Comparison of ENCODE assay signal across 8 cellular contexts in the genomic region with DNA sequence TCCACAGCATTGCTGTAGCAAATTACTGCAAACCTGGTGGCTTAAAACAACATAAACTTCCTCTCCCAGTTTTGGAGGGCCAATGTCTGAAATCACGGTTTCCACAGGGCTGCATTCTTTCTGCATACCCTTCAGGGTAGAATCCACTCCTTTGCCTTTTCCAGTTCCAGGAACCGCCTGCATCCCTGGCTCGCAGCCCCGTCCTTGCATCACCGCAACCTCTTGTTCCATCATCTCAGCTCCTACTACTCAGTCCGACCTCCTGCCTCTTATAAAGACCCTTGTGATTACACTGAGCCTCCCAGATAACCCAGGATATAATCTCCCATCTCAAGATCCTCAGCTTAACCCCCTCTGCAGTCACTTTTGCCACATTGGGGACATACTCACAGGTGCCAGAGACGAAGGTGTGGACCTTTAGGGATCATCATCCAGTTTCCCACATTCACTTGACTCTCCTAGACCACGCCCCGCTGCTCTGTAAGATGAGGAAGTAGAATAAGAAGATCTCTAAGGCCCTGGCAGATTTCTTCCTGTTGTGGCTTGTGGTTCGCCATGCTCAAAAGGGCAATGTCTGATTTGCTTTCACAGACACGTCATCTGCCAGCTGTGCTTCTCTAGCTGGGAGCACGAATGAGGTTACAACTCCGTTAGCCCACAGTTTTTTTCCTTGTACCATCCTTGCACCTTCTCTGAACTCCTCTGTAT.
DNase-seq lines count a peak whose midpoint lies in the region; ATAC-seq, FAIRE-seq and TF ChIP-seq lines count a peak whose summit lies in the region.

No MANE protein-coding gene starts in this region.

- H3K79me2 ChIP-seq in OCI-LY7 (ENCODE audit: insufficient read depth, low read depth, low read length), result no peaks in the 10 kb centered on the region

- intact Hi-C loops in OCI-LY7 (cut with micrococcal nuclease; ENCODE audit: unreplicated experiment), result no loop called here

- CTCF ChIA-PET in OCI-LY7 (lab: Charles Lee; ENCODE audit: unreplicated experiment), result no interaction called here

- in situ Hi-C loops in brain microvascular endothelial cell (cut with HindIII; ENCODE audit: low pct_ligation_motif_present, low sequenced_read_pairs), result no loop called here

- peaks cover 12% of the 10 kb centered on the region for H3K4me1 Mint-ChIP-seq in activated naive CD8-positive, alpha-beta T cell treated with anti-CD3 and anti-CD28 coated beads for 36 hours

- peaks cover 2% of the 10 kb centered on the region for H3K9me3 Mint-ChIP-seq in activated naive CD8-positive, alpha-beta T cell treated with anti-CD3 and anti-CD28 coated beads for 36 hours

- no peak for FAIRE-seq in GM12891 (lab: Jason Lieb, UNC)

- peak; percentile 78 for ATAC-seq in GM21529 (IDR thresholded peaks at IDR 0.05; ENCODE audit: unreplicated experiment)

- no peak overlapping the region for H3K4me3 Mint-ChIP-seq in activated naive CD8-positive, alpha-beta T cell treated with anti-CD3 and anti-CD28 coated beads for 36 hours

- H3K4me2 ChIP-seq in OCI-LY7 (ENCODE audit: low read length), result 0 out of 2 replicates have a peak overlapping the region, but pooled peaks have one; percentile 13

- H3K27ac ChIP-seq in OCI-LY7 (ENCODE audit: low read depth, low read length, poor library complexity, severe bottlenecking) (no peak overlapping the region), brain microvascular endothelial cell (no peak overlapping the region)

- no peaks in the 10 kb centered on the region for H3K9me2 ChIP-seq in OCI-LY7 (ENCODE audit: insufficient read depth, low read length)

- TF ChIP-seq POLR2A in GM12891 (IDR thresholded peaks at IDR 0.05; ENCODE audit: low read depth, low read length), result no peak

- H3K9me3 ChIP-seq in OCI-LY7 (ENCODE audit: low read length), result no peaks in the 10 kb centered on the region

- POLR2A ChIA-PET in OCI-LY7 (lab: Charles Lee), result no interaction called here

- H3K27me3 ChIP-seq in brain microvascular endothelial cell (replicated peaks), result no peaks in the 10 kb centered on the region

- H3K27ac Mint-ChIP-seq in activated naive CD8-positive, alpha-beta T cell treated with anti-CD3 and anti-CD28 coated beads for 36 hours, result no peak overlapping the region

- peak overlapping the region; percentile 52 for H2AFZ ChIP-seq in OCI-LY7 (ENCODE audit: low read length)

- no TSS peak for BruUV-seq in OCI-LY7 (replicated peaks; lab: Mats Ljungman, UMichigan)

- no peaks in the 10 kb centered on the region for H3K27me3 Mint-ChIP-seq in activated naive CD8-positive, alpha-beta T cell treated with anti-CD3 and anti-CD28 coated beads for 36 hours

- no peaks in the 10 kb centered on the region for H3K36me3 ChIP-seq in OCI-LY7 (ENCODE audit: insufficient read depth, low read length)
- H3K36me3 ChIP-seq in brain microvascular endothelial cell (replicated peaks), result no peaks in the 10 kb centered on the region

- no peaks in the 10 kb centered on the region for H4K20me1 ChIP-seq in OCI-LY7 (ENCODE audit: insufficient read depth, low read length)

- H3K4me3 ChIP-seq in AG10803 (ENCODE audit: low read length), result no peak overlapping the region
- no peak overlapping the region for H3K4me3 ChIP-seq in OCI-LY7 (ENCODE audit: low read depth, low read length, poor library complexity, severe bottlenecking)
- H3K4me3 ChIP-seq in brain microvascular endothelial cell (ENCODE audit: low read depth, low read length), result no peak overlapping the region

- H3K36me3 Mint-ChIP-seq in activated naive CD8-positive, alpha-beta T cell treated with anti-CD3 and anti-CD28 coated beads for 36 hours, result no peaks in the 10 kb centered on the region

- TF ChIP-seq CTCF in AG10803 (conservative IDR thresholded peaks at IDR 0.05; ENCODE audit: low read length) (no peak), OCI-LY7 (conservative IDR thresholded peaks at IDR 0.05; ENCODE audit: low read length) (no peak), brain microvascular endothelial cell (IDR thresholded peaks at IDR 0.05; ENCODE audit: low read depth, low read length, missing control alignments) (no peak)

- no peaks in the 10 kb centered on the region for H3K4me1 ChIP-seq in OCI-LY7 (ENCODE audit: insufficient read depth, low read length, poor library complexity, severe bottlenecking)

- peak; percentile 25 for DNase-seq in AG10803 (ENCODE audit: low read depth)
- DNase-seq in OCI-LY7 (ENCODE audit: low spot score), result peak; percentile 68
- peak; percentile 50 for DNase-seq in activated naive CD8-positive, alpha-beta T cell treated with anti-CD3 and anti-CD28 coated beads for 36 hours
- DNase-seq in stimulated activated CD4-positive, alpha-beta T cell treated with anti-CD3 and anti-CD28 coated beads, Interleukin-15, amount 100 ng/mL, for 48 hours (ENCODE audit: low read depth in 2 of 2), result peak; percentile 12 to 27
- no peak for DNase-seq in GM12891 (ENCODE audit: insufficient read length, low spot score)
- DNase-seq in brain microvascular endothelial cell, result no peak
- no peak for DNase-seq in NCI-H510A treated with DMSO at 0.1 percent for 48 hours (lab: John Stamatoyannopoulos, UW)

TF ChIP-seq in GM12891, 5 proteins besides CTCF, POLR2A, EP300 and RAD21:
- no peak for TF ChIP-seq TAF1 (IDR thresholded peaks at IDR 0.05; ENCODE audit: low read depth, low read length)
- no peak for TF ChIP-seq PAX5 (IDR thresholded peaks at IDR 0.05; ENCODE audit: insufficient read depth, low read length, severe bottlenecking)
- no peak for TF ChIP-seq POLR2AphosphoS5 (IDR thresholded peaks at IDR 0.05; ENCODE audit: low read depth, low read length)
- no peak for TF ChIP-seq SPI1 (IDR thresholded peaks at IDR 0.05; ENCODE audit: low read depth, low read length)
- TF ChIP-seq POU2F2 (IDR thresholded peaks at IDR 0.05; ENCODE audit: low read depth, low read length), result no peak

Comparison
In these comparisons a context has a peak if more than half of its experiments do, and no peak if none do; other contexts are left out.
1. DNase-seq: peak in AG10803 (single experiment), OCI-LY7 (single experiment), activated naive CD8-positive, alpha-beta T cell treated with anti-CD3 and anti-CD28 coated beads for 36 hours (single experiment) and stimulated activated CD4-positive, alpha-beta T cell treated with anti-CD3 and anti-CD28 coated beads, Interleukin-15, amount 100 ng/mL, for 48 hours (2 of 2); none in GM12891 (single experiment), brain microvascular endothelial cell (single experiment) and NCI-H510A treated with DMSO at 0.1 percent for 48 hours (single experiment).